Comparison of ENCODE assay signal across 4 cellular contexts in genomic region chr10:47725047-47725446, GRCh38. TPM values are rescaled to one million over a fixed set of nuclear protein-coding genes. Genes with fewer than 3 reads are reported as not detected.
"Had no signal": no experiment of that assay in that cellular context is flagged by ENCODE, and none has a peak within 500 bp of the region (broad histone marks: within the 10 kb centered on the region; RNA-seq: fewer than 3 reads in every experiment).

No MANE protein-coding gene starts in this region.

RNA-seq across cellular contexts. Expression of gene SYT15B, which starts 38.3 kb away (rescaled TPM):
- total RNA-seq: H7, HepG2, HT1080 had no signal
- polyA plus RNA-seq: HepG2, IgD-negative memory B cell had no signal
